ENCODE assay signal across 8 cellular contexts in the genomic region with DNA sequence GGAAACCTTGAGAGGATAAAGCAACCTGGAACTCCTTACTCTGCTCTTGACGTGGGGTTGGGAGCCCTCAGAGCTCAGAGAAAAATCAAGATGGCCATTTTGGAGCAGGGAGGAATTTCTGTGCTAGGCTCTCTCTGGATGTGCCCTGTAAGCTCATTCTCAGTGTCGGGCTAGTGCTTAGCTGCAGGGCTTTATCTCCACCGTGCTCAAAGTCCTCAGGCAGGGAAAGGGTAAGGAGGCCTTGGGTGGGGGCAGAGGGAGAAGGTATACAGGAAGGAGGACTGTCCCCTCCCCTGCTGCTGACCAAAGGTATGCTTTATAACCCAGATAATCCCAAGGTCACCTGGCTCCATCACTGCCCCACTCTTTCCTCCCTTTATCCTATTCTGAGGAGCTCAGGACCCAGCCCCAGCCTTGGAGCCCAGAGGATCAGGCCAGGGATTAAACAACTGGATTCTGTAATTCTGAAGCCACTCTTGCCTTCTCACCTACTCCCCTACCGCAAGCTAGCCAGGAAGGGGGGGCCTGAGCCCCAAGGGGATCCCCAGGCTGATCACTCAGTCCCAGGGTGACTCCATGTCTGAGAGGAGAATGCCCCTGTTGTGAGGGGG. TPM values are rescaled to one million over a fixed set of nuclear protein-coding genes. Genes with fewer than 3 reads are reported as not detected.
DNase-seq lines count a peak whose midpoint lies in the region; ATAC-seq and TF ChIP-seq lines count a peak whose summit lies in the region.

No MANE protein-coding gene starts in this region.

- intact Hi-C loops in colonic mucosa (cut with DNase I), result loop anchor here (5.0 kb wide), 1 partner anchor 46 kb away; no protein-coding TSS in a partner anchor

- no peaks in the 10 kb centered on the region for H4K20me1 ChIP-seq in KMS-11 (ENCODE audit: insufficient read depth)

- POLR2A ChIA-PET in AG04450 (lab: Yijun Ruan, JAX), result interaction anchor here (2.9 kb wide), 1 partner anchor 8 kb away, joined by 15 read pairs; the partner anchor contains the start of gene MRM1

- H2AFZ ChIP-seq in KMS-11 (ENCODE audit: low read depth), result peak overlapping the region; percentile 82; the same call in 1 of the 2 replicates

- H3K4me3 ChIP-seq in AG04450 (ENCODE audit: low read depth, low read length) (peak overlapping the region; percentile 68), KMS-11 (IDR thresholded peaks at IDR 0.05; ENCODE audit: insufficient read depth, low read depth, low read length) (no peak overlapping the region), colonic mucosa (peak overlapping the region; percentile 99), muscle layer of colon (ENCODE audit: low read depth in 1 of 2, low read length in 2 of 2) (peak overlapping the region; percentile 42 to 56)

- no peak overlapping the region for H3K27ac ChIP-seq in AG04450 (ENCODE audit: low read depth, low read length)
- H3K27ac ChIP-seq in KMS-11, result no peak overlapping the region
- H3K27ac ChIP-seq in colonic mucosa, result peak overlapping the region; percentile 71
- H3K27ac ChIP-seq in muscle layer of colon (ENCODE audit: low read depth, low read length), result no peak overlapping the region

- no peak for ATAC-seq in HG02840 (IDR thresholded peaks at IDR 0.05; ENCODE audit: low FRiP score, unreplicated experiment)

- no peaks in the 10 kb centered on the region for H3K27me3 ChIP-seq in AG04450 (ENCODE audit: control insufficient read depth, insufficient read depth, low read length)
- no peaks in the 10 kb centered on the region for H3K27me3 ChIP-seq in KMS-11 (ENCODE audit: insufficient read depth, low read depth)
- no peaks in the 10 kb centered on the region for H3K27me3 ChIP-seq in colonic mucosa
- no peaks in the 10 kb centered on the region for H3K27me3 ChIP-seq in muscle layer of colon (ENCODE audit: control insufficient read depth in 1 of 2, insufficient read depth in 2 of 2, low read length in 2 of 2)

- H3K4me2 ChIP-seq in KMS-11, result peak overlapping the region; percentile 93

- peaks cover 37% of the 10 kb centered on the region for H3K4me1 ChIP-seq in KMS-11 (ENCODE audit: low read depth, poor library complexity, severe bottlenecking)
- no peaks in the 10 kb centered on the region for H3K4me1 ChIP-seq in colonic mucosa
- H3K4me1 ChIP-seq in muscle layer of colon (ENCODE audit: insufficient read depth, low read length), result peaks cover 14% of the 10 kb centered on the region

- 0 out of 2 replicates have a peak, but pooled peaks cover 3% of the 10 kb centered on the region for H3K79me2 ChIP-seq in KMS-11 (ENCODE audit: insufficient read depth, low read depth)

- H3K36me3 ChIP-seq in KMS-11 (ENCODE audit: insufficient read depth) (no peaks in the 10 kb centered on the region; the same call in 1 of the 2 replicates), colonic mucosa (no peaks in the 10 kb centered on the region), muscle layer of colon (ENCODE audit: insufficient read depth, low read length) (peaks cover 9% of the 10 kb centered on the region)

- H3K9ac ChIP-seq in KMS-11, result peak overlapping the region; percentile 69; the same call in 1 of the 2 replicates
- peak overlapping the region; percentile 40 to 82 for H3K9ac ChIP-seq in colonic mucosa (ENCODE audit: low read depth in 2 of 2, low read length in 2 of 2)
- H3K9ac ChIP-seq in muscle layer of colon (ENCODE audit: low read length), result peak overlapping the region; percentile 49

- no peaks in the 10 kb centered on the region for H3K9me3 ChIP-seq in AG04450 (ENCODE audit: control insufficient read depth, insufficient read depth, low read length)
- H3K9me3 ChIP-seq in colonic mucosa, result no peaks in the 10 kb centered on the region
- H3K9me3 ChIP-seq in muscle layer of colon (ENCODE audit: low read length), result no peaks in the 10 kb centered on the region

- TF ChIP-seq CTCF in AG04450 (IDR thresholded peaks at IDR 0.05; ENCODE audit: low read depth, low read length) (no peak), KMS-11 (conservative IDR thresholded peaks at IDR 0.05; ENCODE audit: low read depth, low read length) (no peak), colonic mucosa (IDR thresholded peaks at IDR 0.05) (no peak)

- CTCF ChIA-PET in AG04450 (lab: Charles Lee), result interaction anchor here (3.3 kb wide), 1 partner anchor 10 kb away, joined by 25 read pairs; the partner anchor contains the start of gene MRM1

- DNase-seq in AG04450 (ENCODE audit: low read depth, low spot score) (no peak), colonic mucosa (peak; percentile 81), NCI-H345 (lab: John Stamatoyannopoulos, UW) (no peak), hypothalamus (lab: John Stamatoyannopoulos, UW) (no peak), foreskin melanocyte (no peak)

RNA-seq across cellular contexts. Expression of gene DHRS11, which starts 1.1 kb away (rescaled TPM):
- polyA plus RNA-seq in AG04450 (2011; rRNA removed), result 4.9 and 5.4 TPM in 2 replicates
- polyA minus RNA-seq in AG04450 (2011; rRNA and poly(A)+ RNA removed), result 8.3 and 10.3 TPM in 2 replicates
- 100 to 1,000 TPM; 147 to 191 TPM for total RNA-seq in colonic mucosa

RNA-seq across cellular contexts. Expression of gene MRM1, which starts 8.6 kb away (rescaled TPM):
- polyA plus RNA-seq in AG04450 (2011; rRNA removed), result 2.0 and 2.4 TPM in 2 replicates
- 1.3 and 2.2 TPM in 2 replicates for polyA minus RNA-seq in AG04450 (2011; rRNA and poly(A)+ RNA removed)
- total RNA-seq in colonic mucosa, result 10 to 100 TPM in 1 of 2 donors, 1 to 10 TPM in 1; 6.2 to 26.5 TPM

RNA-seq across cellular contexts. Expression of gene GGNBP2, which starts 48.1 kb away (rescaled TPM):
- polyA plus RNA-seq in AG04450 (2011; rRNA removed), result 77.6 and 87.6 TPM in 2 replicates
- 84.7 and 94.5 TPM in 2 replicates for polyA minus RNA-seq in AG04450 (2011; rRNA and poly(A)+ RNA removed)
- 10 to 100 TPM; 67.6 to 81.0 TPM for total RNA-seq in colonic mucosa

RNA-seq across cellular contexts. Expression of gene PIGW, which starts 58.0 kb away (rescaled TPM):
- 4.5 and 4.7 TPM in 2 replicates for polyA plus RNA-seq in AG04450 (2011; rRNA removed)
- 1.5 and 1.9 TPM in 2 replicates for polyA minus RNA-seq in AG04450 (2011; rRNA and poly(A)+ RNA removed)
- 10 to 100 TPM in 1 of 2 donors, 1 to 10 TPM in 1; 4.8 to 10.2 TPM for total RNA-seq in colonic mucosa

RNA-seq across cellular contexts. Expression of gene MYO19, which starts 58.1 kb away (rescaled TPM):
- 23.1 and 28.9 TPM in 2 replicates for polyA plus RNA-seq in AG04450 (2011; rRNA removed)
- polyA minus RNA-seq in AG04450 (2011; rRNA and poly(A)+ RNA removed), result 55.9 and 63.1 TPM in 2 replicates
- total RNA-seq in colonic mucosa, result 100 to 1,000 TPM in 1 of 2 donors, 10 to 100 TPM in 1; 48.8 to 149 TPM
